ENCODE assay signal across 28 cellular contexts in the genomic region with DNA sequence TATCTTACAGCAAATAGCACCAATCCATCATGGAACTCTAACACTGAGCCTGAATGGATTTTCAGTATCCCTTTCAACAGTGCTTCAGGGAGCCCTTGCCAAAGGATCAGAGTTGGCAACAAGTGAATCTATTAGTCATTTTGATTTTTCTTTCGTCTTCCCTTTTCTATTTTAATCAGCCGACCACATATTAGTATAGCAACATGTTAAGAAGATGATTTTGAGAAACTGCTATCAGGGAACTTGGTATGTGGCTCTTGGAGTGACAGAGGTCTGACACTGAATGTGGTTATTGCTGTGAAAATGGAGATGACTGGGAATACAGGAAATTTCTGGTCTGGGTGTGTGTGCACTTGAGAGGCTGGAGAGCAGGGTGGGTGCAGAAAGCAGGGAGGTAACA. TPM values are rescaled to one million over a fixed set of nuclear protein-coding genes. Genes with fewer than 3 reads are reported as not detected.
DNase-seq lines count a peak whose midpoint lies in the region; ATAC-seq and TF ChIP-seq lines count a peak whose summit lies in the region.
"Had no signal": no experiment of that assay in that cellular context is flagged by ENCODE, and none has a peak within 500 bp of the region (broad histone marks: within the 10 kb centered on the region; RNA-seq: fewer than 3 reads in every experiment).

No MANE protein-coding gene starts in this region.

- no peak for TF ChIP-seq POLR2A in Peyer's patch (IDR thresholded peaks at IDR 0.05)

- no peak overlapping the region for H3K27ac Mint-ChIP-seq in activated naive CD4-positive, alpha-beta T cell treated with anti-CD3 and anti-CD28 coated beads, Interleukin-2, amount 50 U/mL, for 72 hours
- H3K27ac Mint-ChIP-seq in activated T-helper 17 cell treated with anti-CD3 and anti-CD28 coated beads, Interleukin-2, amount 50 U/mL, for 72 hours: no peak overlapping the region
- H3K27ac Mint-ChIP-seq in stimulated activated naive B cell treated with anti-CD40 and anti-IgM and Interleukin-4, amounts not matched to agents 10 μg/mL and 1 μg/mL and 100 μg/mL, for 72 hours: no peak overlapping the region
- H3K27ac Mint-ChIP-seq: B cell; CD8-positive, alpha-beta memory T cell; nephron had no signal

- H3K27me3 ChIP-seq in Peyer's patch: no peaks in the 10 kb centered on the region
- H3K27me3 ChIP-seq: transverse colon had no signal

- H3K9me3 ChIP-seq in Peyer's patch: no peaks in the 10 kb centered on the region
- H3K9me3 ChIP-seq: transverse colon had no signal

- no peak overlapping the region for H3K27ac ChIP-seq in Peyer's patch
- H3K27ac ChIP-seq: transverse colon had no signal

- TF ChIP-seq CTCF in Peyer's patch (IDR thresholded peaks at IDR 0.05): no peak

- no peaks in the 10 kb centered on the region for H3K4me1 ChIP-seq in Peyer's patch
- H3K4me1 ChIP-seq: transverse colon had no signal

- DNase-seq in activated naive CD4-positive, alpha-beta T cell treated with anti-CD3 and anti-CD28 coated beads, Interleukin-2, amount 50 U/mL, for 72 hours (ENCODE audit: low spot score in 2 of 2): no peak
- no peak for DNase-seq in activated naive CD4-positive, alpha-beta T cell treated with anti-CD3 and anti-CD28 coated beads, Interleukin-2, amount 50 U/mL, for 16 hours
- peak; percentile 83 for DNase-seq in NOMO-1 treated with DMSO at 0.1 percent for 48 hours (lab: John Stamatoyannopoulos, UW; ENCODE audit: unreplicated experiment)
- no peak for DNase-seq in stimulated activated naive B cell treated with anti-CD40 and anti-IgM and Interleukin-4, amounts not matched to agents 10 μg/mL and 1 μg/mL and 100 μg/mL, for 72 hours
- no peak for DNase-seq in Peyer's patch
- no peak for DNase-seq in pons (ENCODE audit: low spot score)
- DNase-seq in OCI-M2 (lab: John Stamatoyannopoulos, UW; ENCODE audit: unreplicated experiment): no peak
- DNase-seq: activated naive CD4-positive, alpha-beta T cell; activated T-cell treated with anti-CD3 and anti-CD28 coated beads for 4 hours; amniotic stem cell; CD8-positive, alpha-beta memory T cell; DMS153; H7; midbrain; NCI-H1417; NCI-H2029 treated with DMSO at 0.1 percent for 48 hours; NCI-H2227 treated with DMSO at 0.1 percent for 48 hours; NCI-H526 treated with DMSO at 0.1 percent for 48 hours; retina; small intestine; T-helper 9 cell; transverse colon had no signal

- H3K36me3 Mint-ChIP-seq in activated naive CD4-positive, alpha-beta T cell treated with anti-CD3 and anti-CD28 coated beads, Interleukin-2, amount 50 U/mL, for 72 hours: no peaks in the 10 kb centered on the region
- no peaks in the 10 kb centered on the region for H3K36me3 Mint-ChIP-seq in activated T-helper 17 cell treated with anti-CD3 and anti-CD28 coated beads, Interleukin-2, amount 50 U/mL, for 72 hours (ENCODE audit: low read depth)
- H3K36me3 Mint-ChIP-seq in stimulated activated naive B cell treated with anti-CD40 and anti-IgM and Interleukin-4, amounts not matched to agents 10 μg/mL and 1 μg/mL and 100 μg/mL, for 72 hours: no peaks in the 10 kb centered on the region
- H3K36me3 Mint-ChIP-seq: CD8-positive, alpha-beta memory T cell had no signal

- H3K9me3 Mint-ChIP-seq in activated naive CD4-positive, alpha-beta T cell treated with anti-CD3 and anti-CD28 coated beads, Interleukin-2, amount 50 U/mL, for 72 hours: no peaks in the 10 kb centered on the region
- no peaks in the 10 kb centered on the region for H3K9me3 Mint-ChIP-seq in activated T-helper 17 cell treated with anti-CD3 and anti-CD28 coated beads, Interleukin-2, amount 50 U/mL, for 72 hours
- no peaks in the 10 kb centered on the region for H3K9me3 Mint-ChIP-seq in stimulated activated naive B cell treated with anti-CD40 and anti-IgM and Interleukin-4, amounts not matched to agents 10 μg/mL and 1 μg/mL and 100 μg/mL, for 72 hours
- H3K9me3 Mint-ChIP-seq: CD8-positive, alpha-beta memory T cell; nephron had no signal

- no peak overlapping the region for H3K4me3 Mint-ChIP-seq in activated T-helper 17 cell treated with anti-CD3 and anti-CD28 coated beads, Interleukin-2, amount 50 U/mL, for 72 hours
- no peak overlapping the region for H3K4me3 Mint-ChIP-seq in stimulated activated naive B cell treated with anti-CD40 and anti-IgM and Interleukin-4, amounts not matched to agents 10 μg/mL and 1 μg/mL and 100 μg/mL, for 72 hours
- H3K4me3 Mint-ChIP-seq: B cell; CD8-positive, alpha-beta memory T cell; nephron had no signal

- H3K4me3 ChIP-seq in Peyer's patch: no peak overlapping the region
- H3K4me3 ChIP-seq: transverse colon had no signal

- no peaks in the 10 kb centered on the region for H3K27me3 Mint-ChIP-seq in activated T-helper 17 cell treated with anti-CD3 and anti-CD28 coated beads, Interleukin-2, amount 50 U/mL, for 72 hours
- peaks cover 0 to 10% of the 10 kb centered on the region in 2 donors for H3K27me3 Mint-ChIP-seq in stimulated activated naive B cell treated with anti-CD40 and anti-IgM and Interleukin-4, amounts not matched to agents 10 μg/mL and 1 μg/mL and 100 μg/mL, for 72 hours

- ATAC-seq in activated naive CD4-positive, alpha-beta T cell treated with anti-CD3 and anti-CD28 coated beads, Interleukin-2, amount 50 U/mL, for 72 hours: peak; percentile 43 to 89
- peak; percentile 67 for ATAC-seq in activated T-helper 17 cell treated with anti-CD3 and anti-CD28 coated beads, Interleukin-2, amount 50 U/mL, for 72 hours (replicated peaks)
- peak; percentile 33 to 39 for ATAC-seq in stimulated activated naive B cell treated with anti-CD40 and anti-IgM and Interleukin-4, amounts not matched to agents 10 μg/mL and 1 μg/mL and 100 μg/mL, for 72 hours (replicated peaks)
- ATAC-seq: Right ventricle myocardium inferior had no signal

- no peaks in the 10 kb centered on the region for H3K36me3 ChIP-seq in Peyer's patch
- H3K36me3 ChIP-seq: transverse colon had no signal

- H3K4me1 Mint-ChIP-seq in activated T-helper 17 cell treated with anti-CD3 and anti-CD28 coated beads, Interleukin-2, amount 50 U/mL, for 72 hours: no peaks in the 10 kb centered on the region
- H3K4me1 Mint-ChIP-seq in stimulated activated naive B cell treated with anti-CD40 and anti-IgM and Interleukin-4, amounts not matched to agents 10 μg/mL and 1 μg/mL and 100 μg/mL, for 72 hours: no peaks in the 10 kb centered on the region
- H3K4me1 Mint-ChIP-seq: B cell had no signal

RNA-seq across cellular contexts. Expression of a gene that starts 28.7 kb away (rescaled TPM):
- 1 to 10 TPM in 1 of 2 donors, under 1 TPM in 1; 0.74 to 1.0 TPM for total RNA-seq in activated naive CD4-positive, alpha-beta T cell treated with anti-CD3 and anti-CD28 coated beads, Interleukin-2, amount 50 U/mL, for 72 hours
- under 1 TPM; 0.24 to 0.79 TPM for total RNA-seq in activated T-helper 17 cell treated with anti-CD3 and anti-CD28 coated beads, Interleukin-2, amount 50 U/mL, for 72 hours
- total RNA-seq in Peyer's patch: 10 to 100 TPM in 2 of 4 donors, 1 to 10 TPM in 2; 4.0 to 47.2 (median 15.9) TPM
- total RNA-seq: B cell, H7, OCI-LY7, osteocyte had no signal
